10 cellular contexts compared by ENCODE assay signal in the genomic region with DNA sequence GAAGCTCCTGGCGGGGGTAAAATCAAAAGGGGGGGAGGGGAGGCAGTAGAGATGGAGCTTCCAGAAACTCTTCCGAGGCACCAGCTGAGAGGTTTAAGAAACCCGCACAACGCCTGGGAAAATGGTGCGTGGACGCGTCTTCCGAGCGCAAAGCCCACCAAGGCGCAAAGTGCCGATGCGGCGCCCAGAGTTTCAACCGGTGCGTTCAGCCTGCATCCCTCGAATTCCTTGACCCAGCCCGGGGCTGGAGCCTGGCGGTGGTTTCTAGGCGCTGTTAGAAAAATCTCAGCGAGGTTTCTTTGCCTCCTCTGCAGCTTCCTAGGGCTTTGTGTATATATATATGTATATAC. TPM values are rescaled to one million over a fixed set of nuclear protein-coding genes. Genes with fewer than 3 reads are reported as not detected.
DNase-seq lines count a peak whose midpoint lies in the region; ATAC-seq, FAIRE-seq and TF ChIP-seq lines count a peak whose summit lies in the region.
"Had no signal": no experiment of that assay in that cellular context is flagged by ENCODE, and none has a peak within 500 bp of the region (broad histone marks: within the 10 kb centered on the region; RNA-seq: fewer than 3 reads in every experiment).

No MANE protein-coding gene starts in this region.

- H3F3A ChIP-seq in neural progenitor cell (ENCODE audit: low read depth), result peaks cover 6% of the 10 kb centered on the region

- H3K4me3 ChIP-seq in HUES48 (ENCODE audit: low read depth, low read length), result peak overlapping the region; percentile 77
- H3K4me3 ChIP-seq in neural progenitor cell, result peak overlapping the region; percentile 68
- peak overlapping the region in 1 of 4 donors; percentile 52 for H3K4me3 ChIP-seq in adrenal gland

- no peaks in the 10 kb centered on the region for H3K79me2 ChIP-seq in neural progenitor cell (ENCODE audit: low read depth)

- 0 to 2% (median 1%) methylated on average over 18 to 20 of the region's 20 CpGs for WGBS in adrenal gland, 4 donors

- ATAC-seq in effector memory CD8-positive, alpha-beta T cell (replicated peaks), result no peak
- no peak for ATAC-seq in HG03439 (IDR thresholded peaks at IDR 0.05; ENCODE audit: unreplicated experiment)

- peaks cover 36% of the 10 kb centered on the region for H3K27me3 ChIP-seq in HUES48 (ENCODE audit: control insufficient read depth, insufficient read depth, low read length)
- peaks cover 62% of the 10 kb centered on the region for H3K27me3 ChIP-seq in neural progenitor cell
- peaks cover 26% of the 10 kb centered on the region for H3K27me3 ChIP-seq in adrenal gland

- H3K4me1 ChIP-seq in HUES48 (ENCODE audit: control insufficient read depth, insufficient read depth, low read length) (peaks cover 7% of the 10 kb centered on the region; the same call in 1 of the 2 replicates), neural progenitor cell (peaks cover 8% of the 10 kb centered on the region), adrenal gland (replicated peaks in 1 of 2) (no peaks in the 10 kb centered on the region)

- H3K4me3 Mint-ChIP-seq in effector memory CD8-positive, alpha-beta T cell, result peak overlapping the region; percentile 59 to 60
- peak overlapping the region; percentile 86 for H3K4me3 Mint-ChIP-seq in neural progenitor cell

- H2AFZ ChIP-seq in neural progenitor cell (replicated peaks), result peak overlapping the region; percentile 94

- H3K36me3 Mint-ChIP-seq in effector memory CD8-positive, alpha-beta T cell (ENCODE audit: insufficient read depth), result peaks cover 3% of the 10 kb centered on the region
- no peaks in the 10 kb centered on the region for H3K36me3 Mint-ChIP-seq in neural progenitor cell

- H3K27me3 Mint-ChIP-seq in effector memory CD8-positive, alpha-beta T cell, result peaks cover 60 to 65% of the 10 kb centered on the region in 2 donors
- H3K27me3 Mint-ChIP-seq in neural progenitor cell (ENCODE audit: insufficient read depth, low read depth), result peaks cover 9% of the 10 kb centered on the region

- no peak for TF ChIP-seq POLR2A in adrenal gland (IDR thresholded peaks at IDR 0.05)

- no peak for FAIRE-seq in D721Med (lab: Jason Lieb, UNC)

- H3K36me3 ChIP-seq in HUES48 (ENCODE audit: control insufficient read depth, insufficient read depth, low read length) (no peaks in the 10 kb centered on the region), neural progenitor cell (no peaks in the 10 kb centered on the region), adrenal gland (replicated peaks in 1 of 2) (no peaks in the 10 kb centered on the region)

- H3K9me3 ChIP-seq in HUES48 (ENCODE audit: control insufficient read depth, insufficient read depth, low read length), result no peaks in the 10 kb centered on the region
- no peaks in the 10 kb centered on the region for H3K9me3 ChIP-seq in neural progenitor cell (ENCODE audit: low read depth)
- H3K9me3 ChIP-seq in adrenal gland (replicated peaks in 1 of 3), result no peaks in the 10 kb centered on the region

- H3K27ac Mint-ChIP-seq in effector memory CD8-positive, alpha-beta T cell, result no peak overlapping the region
- H3K27ac Mint-ChIP-seq in neural progenitor cell, result no peak overlapping the region

- H3K27ac ChIP-seq in HUES48 (ENCODE audit: low read depth, low read length) (no peak overlapping the region), neural progenitor cell (no peak overlapping the region), adrenal gland (no peak overlapping the region)
- H3K27ac ChIP-seq: HL-60 had no signal

- peak; percentile 3 for TF ChIP-seq CTCF in neural progenitor cell (IDR thresholded peaks at IDR 0.05)
- no peak for TF ChIP-seq CTCF in D721Med (IDR thresholded peaks at IDR 0.05; ENCODE audit: insufficient read depth, missing control alignments)
- no peak for TF ChIP-seq CTCF in adrenal gland (IDR thresholded peaks at IDR 0.05)

- intact Hi-C loops in adrenal gland (cut with DNase I), result no loop called here

- DNase-seq in AG20443 (ENCODE audit: low spot score) (peak; percentile 41), neural progenitor cell (ENCODE audit: low spot score) (peak; percentile 73), HCEC 1CT (no peak), D721Med (ENCODE audit: insufficient read length, low spot score) (no peak), adrenal gland (no peak)
- DNase-seq in effector memory CD8-positive, alpha-beta T cell, result no peak

- peak overlapping the region; percentile 99 for H3K4me2 ChIP-seq in neural progenitor cell

- H3K9ac ChIP-seq in HUES48 (ENCODE audit: low read depth, low read length) (peak overlapping the region; percentile 27; the same call in 1 of the 2 replicates), neural progenitor cell (no peak overlapping the region)

- no peaks in the 10 kb centered on the region for H3K9me3 Mint-ChIP-seq in effector memory CD8-positive, alpha-beta T cell
- no peaks in the 10 kb centered on the region for H3K9me3 Mint-ChIP-seq in neural progenitor cell

- no peaks in the 10 kb centered on the region for H4K20me1 ChIP-seq in neural progenitor cell (ENCODE audit: low read depth)

- H3K4me1 Mint-ChIP-seq in effector memory CD8-positive, alpha-beta T cell (ENCODE audit: low read depth in 2 of 2), result peaks cover 3 to 4% of the 10 kb centered on the region in 2 donors
- peaks cover 6% of the 10 kb centered on the region for H3K4me1 Mint-ChIP-seq in neural progenitor cell

RNA-seq across cellular contexts. Expression of gene PLPPR5, which starts 0.5 kb away (rescaled TPM):
- total RNA-seq in neural progenitor cell (ENCODE audit: low replicate concordance) (0.19 and 0.56 TPM in 2 replicates), adrenal gland (under 1 TPM in 2 of 8 donors, not detected in 6; 0.41 to 0.53 TPM)
- polyA plus RNA-seq in adrenal gland, result under 1 TPM; 0.10 to 0.86 (median 0.16) TPM
- total RNA-seq: pulmonary artery endothelial cell had no signal

Comparison
In these comparisons a context has a peak if more than half of its experiments do, and no peak if none do; other contexts are left out.
1. DNase-seq: peak in AG20443 (single experiment) and neural progenitor cell (single experiment); none in effector memory CD8-positive, alpha-beta T cell (0 of 3), HCEC 1CT (single experiment), D721Med (single experiment) and adrenal gland (0 of 7).